In the genomic region with DNA sequence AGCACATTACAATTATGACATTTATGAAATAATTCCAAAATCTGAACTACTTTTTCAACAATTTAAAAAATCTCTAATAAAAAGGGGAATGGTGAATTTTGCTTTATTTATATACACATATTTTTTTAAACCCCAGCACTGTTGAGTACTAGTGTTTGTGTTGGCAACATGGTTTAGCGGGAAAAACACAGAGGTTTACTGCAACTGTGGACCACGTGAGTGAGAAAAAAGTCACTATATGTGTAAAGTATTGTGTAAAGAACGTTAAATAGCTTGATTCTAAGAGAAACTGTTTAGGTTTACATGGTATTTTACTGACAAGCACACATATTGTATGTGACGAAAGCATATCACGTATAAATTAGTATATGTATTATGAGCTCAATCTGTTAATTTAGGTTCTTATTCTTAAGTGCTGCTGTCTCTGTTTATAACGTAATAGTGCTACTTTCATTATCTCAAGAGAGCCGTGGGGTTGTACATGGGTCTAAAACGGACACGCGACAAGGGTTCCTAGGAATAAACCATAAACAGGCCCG, we compare ENCODE assay signal across 8 cellular contexts. TPM values are rescaled to one million over a fixed set of nuclear protein-coding genes. Genes with fewer than 3 reads are reported as not detected.
A peak's percentile ranks its signal among the peaks of the same experiment; 100 is the strongest.
DNase-seq lines count a peak whose midpoint lies in the region; ATAC-seq, FAIRE-seq and TF ChIP-seq lines count a peak whose summit lies in the region.

No MANE protein-coding gene starts in this region.

- peaks cover 14 to 23% of the 10 kb centered on the region in 2 experiments for H3K4me1 Mint-ChIP-seq in H9
- peaks cover 34% of the 10 kb centered on the region for H3K4me1 Mint-ChIP-seq in activated T-helper 1 cell treated with anti-CD3 and anti-CD28 coated beads, Interleukin-12 subunit alpha, Interleukin-12 subunit beta, Interleukin-2, Interleukin-4 antibody, amounts not matched to agents 30 ng/mL and 10 ng/mL and 1 ng/mL, durations not matched to agents 14 hours and 24 hours and 36 hours (ENCODE audit: low read depth)

- H3K36me3 Mint-ChIP-seq in H9 (ENCODE audit: insufficient read depth in 1 of 3, low read depth in 3 of 3) = peaks cover 32 to 46% (median 39%) of the 10 kb centered on the region in 3 experiments
- H3K36me3 Mint-ChIP-seq in activated T-helper 1 cell treated with anti-CD3 and anti-CD28 coated beads, Interleukin-12 subunit alpha, Interleukin-12 subunit beta, Interleukin-2, Interleukin-4 antibody, amounts not matched to agents 30 ng/mL and 10 ng/mL and 1 ng/mL, durations not matched to agents 14 hours and 24 hours and 36 hours (ENCODE audit: low read depth) = peaks cover 12% of the 10 kb centered on the region

- peak overlapping the region; percentile 98 to 99 (median 98); a peak in 6 of 7 replicates for H3K27ac Mint-ChIP-seq in H9
- peak overlapping the region; percentile 96 for H3K27ac Mint-ChIP-seq in activated T-helper 1 cell treated with anti-CD3 and anti-CD28 coated beads, Interleukin-12 subunit alpha, Interleukin-12 subunit beta, Interleukin-2, Interleukin-4 antibody, amounts not matched to agents 30 ng/mL and 10 ng/mL and 1 ng/mL, durations not matched to agents 14 hours and 24 hours and 36 hours

- H3K4me2 ChIP-seq in A549 = peak overlapping the region; percentile 92
- H3K4me2 ChIP-seq in H9 (ENCODE audit: insufficient read depth, insufficient read length, low read length) = peak overlapping the region; percentile 83

- TF ChIP-seq RAD21 in A549 (conservative IDR thresholded peaks at IDR 0.05 in 1 of 2, IDR thresholded peaks at IDR 0.05 in 1 of 2) = no peak

- peaks cover 34% of the 10 kb centered on the region for H3K36me3 ChIP-seq in iPS-20b (ENCODE audit: insufficient read depth, low read depth, low read length)

- peak overlapping the region; percentile 95 to 96 for H3K4me3 Mint-ChIP-seq in H9
- H3K4me3 Mint-ChIP-seq in activated T-helper 1 cell treated with anti-CD3 and anti-CD28 coated beads, Interleukin-12 subunit alpha, Interleukin-12 subunit beta, Interleukin-2, Interleukin-4 antibody, amounts not matched to agents 30 ng/mL and 10 ng/mL and 1 ng/mL, durations not matched to agents 14 hours and 24 hours and 36 hours = peak overlapping the region; percentile 98

- no peak overlapping the region for H3K4ac ChIP-seq in H9 (ENCODE audit: low read depth, low read length)

- CTCF ChIA-PET in A549 (lab: Yijun Ruan, JAX) = interaction anchor here (0.9 to 1.5 kb wide), 3 partner anchors 8 to 301 kb away, joined by 3 to 4 read pairs (median 3); no protein-coding TSS in a partner anchor

- no peak overlapping the region for H3K56ac ChIP-seq in H9 (ENCODE audit: insufficient read length, low read depth, low read length)

- H3K4me3 ChIP-seq in A549 = peak overlapping the region; percentile 75
- peak overlapping the region; percentile 97 for H3K4me3 ChIP-seq in iPS-20b (ENCODE audit: low read length)

- H4K8ac ChIP-seq in H9 (replicated peaks; ENCODE audit: insufficient read length, low read depth, low read length) = no peak overlapping the region

- H3K79me1 ChIP-seq in H9 (ENCODE audit: insufficient read depth, low read depth, low read length, poor library complexity, severe bottlenecking) = peaks cover 5% of the 10 kb centered on the region

- H3K9me3 Mint-ChIP-seq in H9 = peaks cover 0 to 11% of the 10 kb centered on the region in 2 experiments; a peak in 2 of 5 replicates
- H3K9me3 Mint-ChIP-seq in activated T-helper 1 cell treated with anti-CD3 and anti-CD28 coated beads, Interleukin-12 subunit alpha, Interleukin-12 subunit beta, Interleukin-2, Interleukin-4 antibody, amounts not matched to agents 30 ng/mL and 10 ng/mL and 1 ng/mL, durations not matched to agents 14 hours and 24 hours and 36 hours = no peaks in the 10 kb centered on the region

- H3K27ac ChIP-seq in A549 (peak overlapping the region; percentile 92 to 100), H9 (ENCODE audit: insufficient read length, low read depth, low read length) (peak overlapping the region; percentile 60), iPS-20b (ENCODE audit: low read length) (peak overlapping the region; percentile 71)

- no peak overlapping the region for H2AK5ac ChIP-seq in H9 (ENCODE audit: insufficient read length, low read length)

- no peaks in the 10 kb centered on the region for H3K23me2 ChIP-seq in H9 (ENCODE audit: insufficient read length, low read depth, low read length, poor library complexity, severe bottlenecking)

- peak overlapping the region; percentile 85 for H3K18ac ChIP-seq in H9 (ENCODE audit: insufficient read length, low read depth, low read length)

- peaks cover 20% of the 10 kb centered on the region; the same call in 1 of the 2 replicates for H3K79me2 ChIP-seq in H9 (ENCODE audit: insufficient read depth, low read length)

- FAIRE-seq in A549 (lab: Jason Lieb, UNC) = no peak

- intact Hi-C loops in activated T-helper 1 cell treated with anti-CD3 and anti-CD28 coated beads, Interleukin-12 subunit alpha, Interleukin-12 subunit beta, Interleukin-2, Interleukin-4 antibody, amounts not matched to agents 30 ng/mL and 10 ng/mL and 1 ng/mL, durations not matched to agents 14 hours and 24 hours and 36 hours (cut with micrococcal nuclease) = loop anchor here (1.0 to 10.0 kb wide), 8 partner anchors 57 to 649 kb away; a partner anchor contains a TSS

- no peak overlapping the region for H2BK120ac ChIP-seq in H9 (ENCODE audit: low read depth, low read length, poor library complexity, severe bottlenecking)

- no peak overlapping the region for H4K91ac ChIP-seq in H9 (ENCODE audit: insufficient read length, low read depth, low read length)

- no peak overlapping the region for H2BK15ac ChIP-seq in H9 (ENCODE audit: low read depth, low read length)

- WGBS in A549 (ENCODE audit: missing lambda C conversion rate) = 2% methylated on average over 11 of the region's 11 CpGs
- WGBS in H9 (ENCODE audit: extremely low coverage, insufficient read length, low lambda C conversion rate) = no CpG with 5 or more reads among the region's 11 CpGs

- TF ChIP-seq POLR2A in A549 (IDR thresholded peaks at IDR 0.05; ENCODE audit: low read length) = no peak

- no peaks in the 10 kb centered on the region for H3K27me3 Mint-ChIP-seq in H9 (ENCODE audit: low read depth)
- H3K27me3 Mint-ChIP-seq in activated T-helper 1 cell treated with anti-CD3 and anti-CD28 coated beads, Interleukin-12 subunit alpha, Interleukin-12 subunit beta, Interleukin-2, Interleukin-4 antibody, amounts not matched to agents 30 ng/mL and 10 ng/mL and 1 ng/mL, durations not matched to agents 14 hours and 24 hours and 36 hours (ENCODE audit: insufficient read depth) = no peaks in the 10 kb centered on the region

- peak overlapping the region; percentile 95 for H3K14ac ChIP-seq in H9 (ENCODE audit: insufficient read depth, low read length)

- POLR2A ChIA-PET in A549 (lab: Yijun Ruan, JAX) = interaction anchor here (0.7 to 1.7 kb wide), 6 partner anchors 8 to 402 kb away, joined by 3 to 10 read pairs (median 3); a partner anchor contains a TSS

- H2BK5ac ChIP-seq in H9 (ENCODE audit: insufficient read length, low read length) = peak overlapping the region; percentile 58

- no peak overlapping the region for H2BK20ac ChIP-seq in H9 (ENCODE audit: low read depth, low read length, poor library complexity, severe bottlenecking)

- H4K20me1 ChIP-seq in H9 (ENCODE audit: control insufficient read depth, insufficient read depth, insufficient read length) = no peaks in the 10 kb centered on the region

- TF ChIP-seq EP300 in A549 (IDR thresholded peaks at IDR 0.05) = no peak

- H2BK12ac ChIP-seq in H9 (ENCODE audit: insufficient read length, low read depth, low read length) = no peak overlapping the region

- no peak for ATAC-seq in A549

- no peak overlapping the region for H3T11ph ChIP-seq in H9 (ENCODE audit: low read length)

- no peak overlapping the region for H3K23ac ChIP-seq in H9 (ENCODE audit: insufficient read length, low read depth, low read length)

- H4K5ac ChIP-seq in H9 (ENCODE audit: insufficient read length, low read depth, low read length) = peak overlapping the region; percentile 22

- H3K9me3 ChIP-seq in A549 (no peaks in the 10 kb centered on the region), H9 (ENCODE audit: control insufficient read depth, low read depth, low read length) (no peaks in the 10 kb centered on the region), iPS-20b (ENCODE audit: insufficient read depth, low read depth, low read length) (no peaks in the 10 kb centered on the region)

- H3K4me1 ChIP-seq in A549 (peaks cover 11% of the 10 kb centered on the region; the same call in 2 of the 3 replicates), H9 (ENCODE audit: insufficient read depth, low read length) (no peaks in the 10 kb centered on the region; the same call in 1 of the 2 replicates), iPS-20b (ENCODE audit: insufficient read depth, low read length) (peaks cover 3% of the 10 kb centered on the region; the same call in 1 of the 2 replicates)

- no peak overlapping the region for H2AFZ ChIP-seq in H9 (ENCODE audit: low read length)

- no peak for TF ChIP-seq CTCF in A549 (IDR thresholded peaks at IDR 0.05)
- TF ChIP-seq CTCF in H9 (conservative IDR thresholded peaks at IDR 0.05) = no peak

- H3K27me3 ChIP-seq in H9 (ENCODE audit: insufficient read depth, low read length) (no peaks in the 10 kb centered on the region), iPS-20b (ENCODE audit: insufficient read depth, low read length) (no peaks in the 10 kb centered on the region)

- H3K9ac ChIP-seq in H9 (ENCODE audit: extremely low read depth, insufficient read length, low read length) = peak overlapping the region; percentile 97
- peak overlapping the region; percentile 94 for H3K9ac ChIP-seq in iPS-20b (ENCODE audit: low read depth, low read length)

- DNase-seq in A549 (ENCODE audit: low read depth in 1 of 2, low spot score in 1 of 2) (no peak), H9 (no peak), superior temporal gyrus (ENCODE audit: extremely low spot score) (peak; percentile 21), NCI-H524 (lab: John Stamatoyannopoulos, UW) (no peak), NCI-H524 treated with DMSO at 0.1 percent for 48 hours (lab: John Stamatoyannopoulos, UW) (no peak), epidermal melanocyte (ENCODE audit: insufficient read length, low spot score) (no peak)
- DNase-seq in activated T-helper 1 cell treated with anti-CD3 and anti-CD28 coated beads, Interleukin-12 subunit alpha, Interleukin-12 subunit beta, Interleukin-2, Interleukin-4 antibody, amounts not matched to agents 30 ng/mL and 10 ng/mL and 1 ng/mL, durations not matched to agents 14 hours and 24 hours and 36 hours (ENCODE audit: low spot score) = no peak

RNA-seq across cellular contexts. Expression of a gene that starts 0.6 kb away (rescaled TPM):
- polyA plus RNA-seq in A549 (2011; rRNA removed) (15.7 and 19.2 TPM in 2 replicates), A549 (2017; fragmentation: RNase III; extraction: RNeasy Plus Mini Kit Qiagen cat#74134 plus additional on column Dnase treatment) (12.1 to 15.3 TPM (median 13.5 TPM) in 3 replicates)
- polyA plus RNA-seq in A549 (2012; cell fraction: cytosol; rRNA removed) = 8.9 and 9.1 TPM in 2 replicates
- polyA plus RNA-seq in A549 (2012; cell fraction: nucleus; rRNA removed) = 3.8 and 6.0 TPM in 2 replicates
- 5.3 and 6.2 TPM in 2 replicates for polyA minus RNA-seq in A549 (2011; rRNA and poly(A)+ RNA removed)
- 59.3 and 61.8 TPM in 2 replicates for total RNA-seq in H9 (2021)
- total RNA-seq in activated T-helper 1 cell treated with anti-CD3 and anti-CD28 coated beads, Interleukin-12 subunit alpha, Interleukin-12 subunit beta, Interleukin-2, Interleukin-4 antibody, amounts not matched to agents 30 ng/mL and 10 ng/mL and 1 ng/mL, durations not matched to agents 14 hours and 24 hours and 36 hours = 29.4 and 32.4 TPM in 2 replicates

RNA-seq across cellular contexts. Expression of a gene that starts 0.7 kb away (rescaled TPM):
- polyA plus RNA-seq in A549 (2011; rRNA removed) (19.2 and 23.0 TPM in 2 replicates), A549 (2017; fragmentation: RNase III; extraction: RNeasy Plus Mini Kit Qiagen cat#74134 plus additional on column Dnase treatment) (21.3 to 22.9 TPM (median 22.5 TPM) in 3 replicates)
- polyA plus RNA-seq in A549 (2012; cell fraction: cytosol; rRNA removed) = 30.4 and 37.2 TPM in 2 replicates
- polyA plus RNA-seq in A549 (2012; cell fraction: nucleus; rRNA removed) = 19.3 and 23.8 TPM in 2 replicates
- 4.0 and 4.1 TPM in 2 replicates for polyA minus RNA-seq in A549 (2011; rRNA and poly(A)+ RNA removed)
- 31.3 and 33.2 TPM in 2 replicates for total RNA-seq in H9 (2021)
- 31.4 and 33.3 TPM in 2 replicates for total RNA-seq in activated T-helper 1 cell treated with anti-CD3 and anti-CD28 coated beads, Interleukin-12 subunit alpha, Interleukin-12 subunit beta, Interleukin-2, Interleukin-4 antibody, amounts not matched to agents 30 ng/mL and 10 ng/mL and 1 ng/mL, durations not matched to agents 14 hours and 24 hours and 36 hours

RNA-seq across cellular contexts. Expression of a gene that starts 35.8 kb away (rescaled TPM):
- polyA plus RNA-seq in A549 (2011; rRNA removed) (103 and 124 TPM in 2 replicates), A549 (2017; fragmentation: RNase III; extraction: RNeasy Plus Mini Kit Qiagen cat#74134 plus additional on column Dnase treatment) (67.9 to 77.6 TPM (median 72.2 TPM) in 3 replicates)
- polyA plus RNA-seq in A549 (2012; cell fraction: cytosol; rRNA removed) = 24.9 and 30.0 TPM in 2 replicates
- polyA plus RNA-seq in A549 (2012; cell fraction: nucleus; rRNA removed) = 7.3 and 13.0 TPM in 2 replicates
- 6.5 and 8.2 TPM in 2 replicates for polyA minus RNA-seq in A549 (2011; rRNA and poly(A)+ RNA removed)
- 393 and 435 TPM in 2 replicates for total RNA-seq in H9 (2021)
- total RNA-seq in activated T-helper 1 cell treated with anti-CD3 and anti-CD28 coated beads, Interleukin-12 subunit alpha, Interleukin-12 subunit beta, Interleukin-2, Interleukin-4 antibody, amounts not matched to agents 30 ng/mL and 10 ng/mL and 1 ng/mL, durations not matched to agents 14 hours and 24 hours and 36 hours = 265 and 280 TPM in 2 replicates
